22 cellular contexts compared by ENCODE assay signal in the genomic region with DNA sequence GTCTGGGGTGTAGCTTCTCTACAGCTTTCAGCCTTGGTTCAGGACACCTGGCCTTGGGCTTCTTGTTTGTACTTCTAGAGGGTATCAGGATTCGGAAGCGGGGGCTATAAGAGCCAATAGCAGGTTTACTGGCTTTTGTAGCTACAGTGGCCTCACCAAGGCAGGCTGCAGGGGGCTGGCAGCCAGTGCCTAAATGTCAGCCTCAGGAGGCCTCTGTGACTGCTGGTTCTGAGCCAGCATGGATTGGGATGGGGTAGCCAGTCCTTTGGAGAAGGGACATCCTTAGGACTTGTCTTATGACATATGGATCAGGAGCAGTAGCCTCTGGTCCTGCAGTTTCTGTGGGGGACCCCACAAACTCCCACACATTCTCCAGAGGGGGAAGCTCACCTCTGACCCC. TPM values are rescaled to one million over a fixed set of nuclear protein-coding genes. Genes with fewer than 3 reads are reported as not detected.
"Had no signal": no experiment of that assay in that cellular context is flagged by ENCODE, and none has a peak within 500 bp of the region (broad histone marks: within the 10 kb centered on the region; RNA-seq: fewer than 3 reads in every experiment).

No MANE protein-coding gene starts in this region.

- FAIRE-seq: kidney had no signal

- H3K27ac ChIP-seq: breast epithelium, left ventricle myocardium inferior, skin epidermis, tibial nerve had no signal

- H3K9me3 Mint-ChIP-seq: activated CD4-positive, alpha-beta T cell treated with anti-CD3 and anti-CD28 coated beads, Interleukin-2, amount 10 ng/mL, durations not matched to agents 24 days and 14 days; activated naive CD4-positive, alpha-beta T cell treated with anti-CD3 and anti-CD28 coated beads for 36 hours; activated naive CD8-positive, alpha-beta T cell treated with anti-CD3 and anti-CD28 coated beads, Interleukin-2, amount 50 U/mL, for 24 hours; activated T-helper 17 cell treated with anti-CD3 and anti-CD28 coated beads, Interleukin-2, amount 50 U/mL, for 72 hours; naive thymus-derived CD8-positive, alpha-beta T cell; stimulated activated naive B cell treated with anti-CD40 and anti-IgM and Interleukin-4, amounts not matched to agents 10 μg/mL and 1 μg/mL and 100 μg/mL, for 72 hours; T-helper 2 cell treated with Interferon-gamma antibody and Interleukin-4, amounts not matched to agents 5 μg/mL and 100 μg/mL, for 36 hours had no signal

- H3K36me3 ChIP-seq: breast epithelium, left ventricle myocardium inferior, tibial nerve had no signal

- H3K27me3 ChIP-seq: breast epithelium, tibial nerve had no signal

- H3K9me3 ChIP-seq: breast epithelium, left ventricle myocardium inferior, tibial nerve had no signal

- DNase-seq: activated CD4-positive, alpha-beta T cell treated with anti-CD3 and anti-CD28 coated beads, Interleukin-2, amount 10 ng/mL, durations not matched to agents 24 days and 14 days; activated CD4-positive, CD25-positive, alpha-beta regulatory T cell; activated naive CD4-positive, alpha-beta T cell treated with anti-CD3 and anti-CD28 coated beads for 36 hours; activated naive CD8-positive, alpha-beta T cell treated with anti-CD3 and anti-CD28 coated beads, Interleukin-2, amount 50 U/mL, for 24 hours; aorta; foreskin fibroblast; hippocampal formation; kidney; left ventricle myocardium inferior; naive thymus-derived CD8-positive, alpha-beta T cell; right cardiac atrium; stimulated activated CD4-positive, alpha-beta T cell treated with anti-CD3 and anti-CD28 coated beads, Interleukin-15, amount 100 ng/mL, for 24 hours; stimulated activated CD4-positive, alpha-beta T cell treated with anti-CD3 and anti-CD28 coated beads, Interleukin-4, amount 100 ng/mL, for 1 hour; stimulated activated naive B cell treated with anti-CD40 and anti-IgM and Interleukin-4, amounts not matched to agents 10 μg/mL and 1 μg/mL and 100 μg/mL, for 72 hours had no signal

- H3K36me3 Mint-ChIP-seq: naive thymus-derived CD8-positive, alpha-beta T cell had no signal

- ATAC-seq: activated naive CD8-positive, alpha-beta T cell treated with anti-CD3 and anti-CD28 coated beads, Interleukin-2, amount 50 U/mL, for 24 hours; activated T-helper 17 cell treated with anti-CD3 and anti-CD28 coated beads, Interleukin-2, amount 50 U/mL, for 72 hours; naive thymus-derived CD8-positive, alpha-beta T cell; right cardiac atrium; stimulated activated naive B cell treated with anti-CD40 and anti-IgM and Interleukin-4, amounts not matched to agents 10 μg/mL and 1 μg/mL and 100 μg/mL, for 72 hours had no signal

- H3K4me3 Mint-ChIP-seq: activated CD4-positive, alpha-beta T cell treated with anti-CD3 and anti-CD28 coated beads, Interleukin-2, amount 10 ng/mL, durations not matched to agents 24 days and 14 days; activated naive CD4-positive, alpha-beta T cell treated with anti-CD3 and anti-CD28 coated beads for 36 hours; stimulated activated naive B cell treated with anti-CD40 and anti-IgM and Interleukin-4, amounts not matched to agents 10 μg/mL and 1 μg/mL and 100 μg/mL, for 72 hours; T-helper 2 cell treated with Interferon-gamma antibody and Interleukin-4, amounts not matched to agents 5 μg/mL and 100 μg/mL, for 36 hours had no signal

- H3K27ac Mint-ChIP-seq: activated CD4-positive, alpha-beta T cell treated with anti-CD3 and anti-CD28 coated beads, Interleukin-2, amount 10 ng/mL, durations not matched to agents 24 days and 14 days; activated naive CD4-positive, alpha-beta T cell treated with anti-CD3 and anti-CD28 coated beads for 36 hours; activated naive CD8-positive, alpha-beta T cell treated with anti-CD3 and anti-CD28 coated beads, Interleukin-2, amount 50 U/mL, for 24 hours; activated T-helper 17 cell treated with anti-CD3 and anti-CD28 coated beads, Interleukin-2, amount 50 U/mL, for 72 hours; progenitor cell of endocrine pancreas; stimulated activated naive B cell treated with anti-CD40 and anti-IgM and Interleukin-4, amounts not matched to agents 10 μg/mL and 1 μg/mL and 100 μg/mL, for 72 hours; T-helper 2 cell treated with Interferon-gamma antibody and Interleukin-4, amounts not matched to agents 5 μg/mL and 100 μg/mL, for 36 hours had no signal

- H3K4me3 ChIP-seq: breast epithelium, left ventricle myocardium inferior, skin epidermis, tibial nerve had no signal

- H3K4me1 ChIP-seq: breast epithelium had no signal

RNA-seq across cellular contexts. Expression of a gene that starts 51.8 kb away (rescaled TPM):
- total RNA-seq: activated CD4-positive, alpha-beta T cell treated with anti-CD3 and anti-CD28 coated beads, Interleukin-2, amount 10 ng/mL, durations not matched to agents 24 days and 14 days; activated naive CD4-positive, alpha-beta T cell treated with anti-CD3 and anti-CD28 coated beads for 36 hours; activated T-helper 17 cell treated with anti-CD3 and anti-CD28 coated beads, Interleukin-2, amount 50 U/mL, for 72 hours; aorta; breast epithelium; kidney; left ventricle myocardium inferior; mucosa of gallbladder; naive thymus-derived CD8-positive, alpha-beta T cell; progenitor cell of endocrine pancreas; right cardiac atrium; subcutaneous adipose tissue had no signal
- polyA plus RNA-seq: aorta; naive thymus-derived CD8-positive, alpha-beta T cell; right cardiac atrium had no signal
